In genomic region chr3:62712776-62713175, GRCh38 we compare ENCODE assay signal across 30 cellular contexts.
"Had no signal": no experiment of that assay in that cellular context is flagged by ENCODE, and none has a peak within 500 bp of the region (broad histone marks: within the 10 kb centered on the region; RNA-seq: fewer than 3 reads in every experiment).

No MANE protein-coding gene starts in this region.

- H3K27me3 ChIP-seq: Peyer's patch, SJSA1 had no signal

- H3K4me1 Mint-ChIP-seq: activated B cell treated with CpG ODN at 0.5 μM for 24 hours; activated CD8-positive, alpha-beta memory T cell treated with anti-CD3 and anti-CD28 coated beads, Interleukin-2, amount 10 ng/mL, durations not matched to agents 7 days and 5 days; activated naive CD4-positive, alpha-beta T cell treated with anti-CD3 and anti-CD28 coated beads, Interleukin-2, amount 10 ng/mL, durations not matched to agents 7 days and 5 days; activated naive CD8-positive, alpha-beta T cell treated with anti-CD3 and anti-CD28 coated beads, Interleukin-2, amount 50 U/mL, for 24 hours had no signal

- H3K9me3 Mint-ChIP-seq: activated B cell treated with CpG ODN at 0.5 μM for 24 hours; activated CD4-positive, alpha-beta memory T cell treated with anti-CD3 and anti-CD28 coated beads for 36 hours; activated naive CD4-positive, alpha-beta T cell treated with anti-CD3 and anti-CD28 coated beads, Interleukin-2, amount 10 ng/mL, durations not matched to agents 7 days and 5 days had no signal

- H3K36me3 Mint-ChIP-seq: activated CD4-positive, alpha-beta memory T cell treated with anti-CD3 and anti-CD28 coated beads for 36 hours; activated CD8-positive, alpha-beta memory T cell treated with anti-CD3 and anti-CD28 coated beads, Interleukin-2, amount 10 ng/mL, durations not matched to agents 7 days and 5 days; activated naive CD4-positive, alpha-beta T cell treated with anti-CD3 and anti-CD28 coated beads, Interleukin-2, amount 10 ng/mL, durations not matched to agents 7 days and 5 days; activated naive CD8-positive, alpha-beta T cell had no signal

- H3K9me3 ChIP-seq: Peyer's patch, SJSA1 had no signal

- H3K36me3 ChIP-seq: Peyer's patch, SJSA1 had no signal

- H3K27ac Mint-ChIP-seq: activated B cell treated with CpG ODN at 0.5 μM for 24 hours; activated CD4-positive, alpha-beta memory T cell treated with anti-CD3 and anti-CD28 coated beads for 36 hours; activated CD8-positive, alpha-beta memory T cell treated with anti-CD3 and anti-CD28 coated beads, Interleukin-2, amount 10 ng/mL, durations not matched to agents 7 days and 5 days; activated naive CD4-positive, alpha-beta T cell treated with anti-CD3 and anti-CD28 coated beads, Interleukin-2, amount 10 ng/mL, durations not matched to agents 7 days and 5 days; activated naive CD8-positive, alpha-beta T cell; activated naive CD8-positive, alpha-beta T cell treated with anti-CD3 and anti-CD28 coated beads, Interleukin-2, amount 50 U/mL, for 24 hours had no signal

- H3K27ac ChIP-seq: Peyer's patch, SJSA1 had no signal

- DNase-seq: activated B cell treated with CpG ODN at 0.5 μM for 24 hours; activated CD4-positive, alpha-beta memory T cell treated with anti-CD3 and anti-CD28 coated beads for 36 hours; activated CD4-positive, alpha-beta T cell treated with anti-CD3 and anti-CD28 coated beads for 4 hours; activated CD4-positive, alpha-beta T cell treated with anti-CD3 and anti-CD28 coated beads, Interleukin-2, amount 50 U/mL, for 1 hour; activated CD4-positive, CD25-positive, alpha-beta regulatory T cell treated with anti-CD3 and anti-CD28 coated beads, Interleukin-2, amount 50 U/mL, for 72 hours; activated CD8-positive, alpha-beta memory T cell treated with anti-CD3 and anti-CD28 coated beads, Interleukin-2, amount 10 ng/mL, durations not matched to agents 7 days and 5 days; activated CD8-positive, alpha-beta memory T cell treated with anti-CD3 and anti-CD28 coated beads, Interleukin-2, amount 50 U/mL, for 48 hours; activated effector memory CD4-positive, alpha-beta T cell treated with Interleukin-2 at 50 U/mL for 16 hours; activated naive CD4-positive, alpha-beta T cell treated with anti-CD3 and anti-CD28 coated beads, Interleukin-2, amount 10 ng/mL, durations not matched to agents 7 days and 5 days; activated naive CD8-positive, alpha-beta T cell treated with anti-CD3 and anti-CD28 coated beads, Interleukin-2, amount 50 U/mL, for 24 hours; activated T-cell treated with anti-CD3 and anti-CD28 coated beads, Interleukin-2, amount 50 U/mL, for 48 hours; anterior cingulate cortex; cerebellar nuclear complex; NCI-H1092 treated with DMSO at 0.1 percent for 48 hours; NCI-H1417 treated with DMSO at 0.1 percent for 48 hours; NCI-H187 treated with DMSO at 0.1 percent for 48 hours; NCI-H2081; NCI-H2171 treated with DMSO at 0.1 percent for 48 hours; NCI-H2227 treated with DMSO at 0.1 percent for 48 hours; NCI-H446; NCI-H510A treated with DMSO at 0.1 percent for 48 hours; NCI-H526 treated with DMSO at 0.1 percent for 48 hours; NK-92 treated with Interleukin-12 subunit alpha and Interleukin-12 subunit beta, amount 100 ng/mL, for 24 hours; PC-3; Peyer's patch; RPMI8226; SHP77 treated with DMSO at 0.1 percent for 48 hours; T1000 had no signal

- H3K4me1 ChIP-seq: Peyer's patch, SJSA1 had no signal

- H3K4me3 ChIP-seq: Peyer's patch, SJSA1 had no signal

- ATAC-seq: activated CD8-positive, alpha-beta memory T cell treated with anti-CD3 and anti-CD28 coated beads, Interleukin-2, amount 10 ng/mL, durations not matched to agents 7 days and 5 days; activated naive CD8-positive, alpha-beta T cell treated with anti-CD3 and anti-CD28 coated beads, Interleukin-2, amount 50 U/mL, for 24 hours; PC-3 had no signal

- H3K27me3 Mint-ChIP-seq: activated B cell treated with CpG ODN at 0.5 μM for 24 hours; activated CD4-positive, alpha-beta memory T cell treated with anti-CD3 and anti-CD28 coated beads for 36 hours; activated CD8-positive, alpha-beta memory T cell treated with anti-CD3 and anti-CD28 coated beads, Interleukin-2, amount 10 ng/mL, durations not matched to agents 7 days and 5 days; activated naive CD4-positive, alpha-beta T cell treated with anti-CD3 and anti-CD28 coated beads, Interleukin-2, amount 10 ng/mL, durations not matched to agents 7 days and 5 days; activated naive CD8-positive, alpha-beta T cell; activated naive CD8-positive, alpha-beta T cell treated with anti-CD3 and anti-CD28 coated beads, Interleukin-2, amount 50 U/mL, for 24 hours had no signal

- H3K4me3 Mint-ChIP-seq: activated B cell treated with CpG ODN at 0.5 μM for 24 hours; activated CD4-positive, alpha-beta memory T cell treated with anti-CD3 and anti-CD28 coated beads for 36 hours; activated CD8-positive, alpha-beta memory T cell treated with anti-CD3 and anti-CD28 coated beads, Interleukin-2, amount 10 ng/mL, durations not matched to agents 7 days and 5 days; activated naive CD4-positive, alpha-beta T cell treated with anti-CD3 and anti-CD28 coated beads, Interleukin-2, amount 10 ng/mL, durations not matched to agents 7 days and 5 days; activated naive CD8-positive, alpha-beta T cell; activated naive CD8-positive, alpha-beta T cell treated with anti-CD3 and anti-CD28 coated beads, Interleukin-2, amount 50 U/mL, for 24 hours had no signal
